ENCODE assay signal across 15 cellular contexts in the genomic region with DNA sequence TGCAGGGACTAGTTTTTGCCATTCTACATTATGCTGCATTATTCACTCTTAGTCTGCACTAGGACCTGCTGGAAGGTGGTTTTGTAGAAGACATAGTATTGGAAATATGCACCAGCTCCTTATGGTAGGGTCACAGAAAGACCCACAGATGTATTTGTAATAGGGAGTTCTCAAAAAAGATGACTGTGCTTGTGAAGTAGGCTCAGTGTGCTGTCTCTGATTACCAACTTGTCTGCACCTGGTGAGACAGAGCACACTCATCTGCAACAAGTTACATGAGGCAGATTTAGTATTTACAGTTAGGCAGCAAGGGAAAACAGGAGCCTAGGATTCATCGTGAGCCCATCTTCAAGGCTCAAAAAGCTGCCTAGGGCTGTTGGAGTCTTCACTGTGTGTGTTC. TPM values are rescaled to one million over a fixed set of nuclear protein-coding genes. Genes with fewer than 3 reads are reported as not detected.
DNase-seq lines count a peak whose midpoint lies in the region; ATAC-seq, FAIRE-seq and TF ChIP-seq lines count a peak whose summit lies in the region.
"Had no signal": no experiment of that assay in that cellular context is flagged by ENCODE, and none has a peak within 500 bp of the region (broad histone marks: within the 10 kb centered on the region; RNA-seq: fewer than 3 reads in every experiment).

No MANE protein-coding gene starts in this region.

- H3K27me3 Mint-ChIP-seq in activated CD4-positive, alpha-beta T cell treated with anti-CD3 and anti-CD28 coated beads, Interleukin-2, amount 10 ng/mL, durations not matched to agents 7 days and 5 days, result no peaks in the 10 kb centered on the region
- no peaks in the 10 kb centered on the region for H3K27me3 Mint-ChIP-seq in activated CD4-positive, alpha-beta T cell treated with anti-CD3 and anti-CD28 coated beads for 36 hours
- no peaks in the 10 kb centered on the region for H3K27me3 Mint-ChIP-seq in osteocyte (ENCODE audit: unreplicated experiment)
- H3K27me3 Mint-ChIP-seq: CD4-positive, CD25-positive, alpha-beta regulatory T cell had no signal

- no peak overlapping the region for H3K4me3 Mint-ChIP-seq in activated CD4-positive, alpha-beta T cell treated with anti-CD3 and anti-CD28 coated beads, Interleukin-2, amount 10 ng/mL, durations not matched to agents 7 days and 5 days
- no peak overlapping the region for H3K4me3 Mint-ChIP-seq in activated CD4-positive, alpha-beta T cell treated with anti-CD3 and anti-CD28 coated beads for 36 hours
- H3K4me3 Mint-ChIP-seq in osteocyte (ENCODE audit: unreplicated experiment), result no peak overlapping the region
- H3K4me3 Mint-ChIP-seq: CD4-positive, CD25-positive, alpha-beta regulatory T cell had no signal

- H3K9me3 Mint-ChIP-seq in activated CD4-positive, alpha-beta T cell treated with anti-CD3 and anti-CD28 coated beads, Interleukin-2, amount 10 ng/mL, durations not matched to agents 7 days and 5 days, result no peaks in the 10 kb centered on the region
- no peaks in the 10 kb centered on the region for H3K9me3 Mint-ChIP-seq in activated CD4-positive, alpha-beta T cell treated with anti-CD3 and anti-CD28 coated beads for 36 hours (ENCODE audit: low read depth)
- H3K9me3 Mint-ChIP-seq in osteocyte (ENCODE audit: unreplicated experiment), result no peaks in the 10 kb centered on the region
- H3K9me3 Mint-ChIP-seq: CD4-positive, CD25-positive, alpha-beta regulatory T cell had no signal

- ATAC-seq in activated CD4-positive, alpha-beta T cell treated with anti-CD3 and anti-CD28 coated beads for 36 hours, result no peak
- no peak for ATAC-seq in omental fat pad (ENCODE audit: low FRiP score)
- ATAC-seq: HCT116 had no signal

- CTCF ChIA-PET in activated CD4-positive, alpha-beta T cell treated with anti-CD3 and anti-CD28 coated beads, Interleukin-2, amount 10 ng/mL, durations not matched to agents 7 days and 5 days (lab: Charles Lee), result interaction anchor here (1.3 kb wide), 1 partner anchor 117 kb away, joined by 3 read pairs; no protein-coding TSS in a partner anchor
- CTCF ChIA-PET in activated CD4-positive, alpha-beta T cell treated with anti-CD3 and anti-CD28 coated beads for 36 hours (lab: Charles Lee), result interaction anchor here (0.7 kb wide), 1 partner anchor 37 kb away, joined by 3 read pairs; no protein-coding TSS in a partner anchor

- H3K4me3 ChIP-seq in bronchial epithelial cell (ENCODE audit: low read depth, low read length) (no peak overlapping the region), iPS-20b (ENCODE audit: low read length) (no peak overlapping the region)
- H3K4me3 ChIP-seq: BLaER1 treated with 17β-estradiol and CSF1 and Interleukin-3, amounts not matched to agents 10 nM and 100 nM had no signal

- H3K36me3 Mint-ChIP-seq in activated CD4-positive, alpha-beta T cell treated with anti-CD3 and anti-CD28 coated beads, Interleukin-2, amount 10 ng/mL, durations not matched to agents 7 days and 5 days (ENCODE audit: low read depth), result peaks cover 37% of the 10 kb centered on the region
- H3K36me3 Mint-ChIP-seq in activated CD4-positive, alpha-beta T cell treated with anti-CD3 and anti-CD28 coated beads for 36 hours (ENCODE audit: low read depth), result peaks cover 49% of the 10 kb centered on the region
- H3K36me3 Mint-ChIP-seq in osteocyte (ENCODE audit: unreplicated experiment), result peaks cover 23% of the 10 kb centered on the region

- no peak for DNase-seq in activated CD4-positive, alpha-beta T cell treated with anti-CD3 and anti-CD28 coated beads, Interleukin-2, amount 10 ng/mL, durations not matched to agents 7 days and 5 days
- DNase-seq in activated CD4-positive, alpha-beta T cell treated with anti-CD3 and anti-CD28 coated beads for 36 hours, result no peak
- DNase-seq in bronchial epithelial cell (ENCODE audit: low read depth) (peak; percentile 62), osteocyte (ENCODE audit: extremely low spot score, unreplicated experiment) (no peak), NCI-H510A treated with DMSO at 0.1 percent for 48 hours (lab: John Stamatoyannopoulos, UW) (no peak), omental fat pad (ENCODE audit: low spot score) (no peak)
- DNase-seq: 8988T; AML-193; CD4-positive, CD25-positive, alpha-beta regulatory T cell; DMS53; GF-D8 had no signal

- H3K4me1 Mint-ChIP-seq in activated CD4-positive, alpha-beta T cell treated with anti-CD3 and anti-CD28 coated beads, Interleukin-2, amount 10 ng/mL, durations not matched to agents 7 days and 5 days, result peaks cover 10% of the 10 kb centered on the region
- peaks cover 37% of the 10 kb centered on the region for H3K4me1 Mint-ChIP-seq in activated CD4-positive, alpha-beta T cell treated with anti-CD3 and anti-CD28 coated beads for 36 hours
- peaks cover 18% of the 10 kb centered on the region for H3K4me1 Mint-ChIP-seq in osteocyte (ENCODE audit: unreplicated experiment)

- H3K36me3 ChIP-seq in bronchial epithelial cell (ENCODE audit: control insufficient read depth, insufficient read depth, low read length) (peaks cover 6% of the 10 kb centered on the region), iPS-20b (ENCODE audit: insufficient read depth, low read depth, low read length) (0 out of 2 replicates have a peak, but pooled peaks cover 5% of the 10 kb centered on the region)

- H3K9ac ChIP-seq in iPS-20b (ENCODE audit: low read depth, low read length), result 0 out of 2 replicates have a peak overlapping the region, but pooled peaks have one; percentile 34
- H3K9ac ChIP-seq: BLaER1 treated with 17β-estradiol and CSF1 and Interleukin-3, amounts not matched to agents 10 nM and 100 nM had no signal

- H3K4me1 ChIP-seq in iPS-20b (ENCODE audit: insufficient read depth, low read length), result peaks cover 38% of the 10 kb centered on the region; the same call in 1 of the 2 replicates
- H3K4me1 ChIP-seq: BLaER1 treated with 17β-estradiol and CSF1 and Interleukin-3, amounts not matched to agents 10 nM and 100 nM had no signal

- intact Hi-C loops in activated CD4-positive, alpha-beta T cell treated with anti-CD3 and anti-CD28 coated beads for 36 hours (cut with DNase I, micrococcal nuclease), result no loop called here

- TF ChIP-seq CTCF in bronchial epithelial cell (IDR thresholded peaks at IDR 0.05; ENCODE audit: insufficient read depth, low read length, severe bottlenecking) (no peak), osteocyte (IDR thresholded peaks at IDR 0.05) (no peak), omental fat pad (IDR thresholded peaks at IDR 0.05) (no peak)

- POLR2A ChIA-PET in activated CD4-positive, alpha-beta T cell treated with anti-CD3 and anti-CD28 coated beads, Interleukin-2, amount 10 ng/mL, durations not matched to agents 7 days and 5 days (lab: Charles Lee), result no interaction called here
- POLR2A ChIA-PET in activated CD4-positive, alpha-beta T cell treated with anti-CD3 and anti-CD28 coated beads for 36 hours (lab: Charles Lee), result no interaction called here

- FAIRE-seq in bronchial epithelial cell (lab: Jason Lieb, UNC), result peak; percentile 55
- FAIRE-seq: GM19239 had no signal

- no peaks in the 10 kb centered on the region for H3K27me3 ChIP-seq in bronchial epithelial cell (ENCODE audit: control insufficient read depth, insufficient read depth, low read length)
- no peaks in the 10 kb centered on the region for H3K27me3 ChIP-seq in iPS-20b (ENCODE audit: insufficient read depth, low read length)
- H3K27me3 ChIP-seq: BLaER1 treated with 17β-estradiol and CSF1 and Interleukin-3, amounts not matched to agents 10 nM and 100 nM had no signal

- peak overlapping the region; percentile 15 for H3K27ac Mint-ChIP-seq in activated CD4-positive, alpha-beta T cell treated with anti-CD3 and anti-CD28 coated beads, Interleukin-2, amount 10 ng/mL, durations not matched to agents 7 days and 5 days
- H3K27ac Mint-ChIP-seq in activated CD4-positive, alpha-beta T cell treated with anti-CD3 and anti-CD28 coated beads for 36 hours, result no peak overlapping the region
- no peak overlapping the region for H3K27ac Mint-ChIP-seq in osteocyte (ENCODE audit: unreplicated experiment)

- H3K9me3 ChIP-seq in iPS-20b (ENCODE audit: insufficient read depth, low read depth, low read length), result no peaks in the 10 kb centered on the region
- H3K9me3 ChIP-seq: BLaER1 treated with 17β-estradiol and CSF1 and Interleukin-3, amounts not matched to agents 10 nM and 100 nM had no signal

- H3K27ac ChIP-seq in iPS-20b (ENCODE audit: low read length), result no peak overlapping the region
- H3K27ac ChIP-seq: BLaER1 treated with 17β-estradiol and CSF1 and Interleukin-3, amounts not matched to agents 10 nM and 100 nM had no signal

RNA-seq across cellular contexts. Expression of a gene that starts 29.4 kb away (rescaled TPM):
- total RNA-seq in activated CD4-positive, alpha-beta T cell treated with anti-CD3 and anti-CD28 coated beads, Interleukin-2, amount 10 ng/mL, durations not matched to agents 7 days and 5 days, result 10 to 100 TPM; 35.5 to 45.9 TPM
- 10 to 100 TPM; 38.1 to 49.0 TPM for total RNA-seq in activated CD4-positive, alpha-beta T cell treated with anti-CD3 and anti-CD28 coated beads for 36 hours
- 29.7 and 32.0 TPM in 2 replicates for total RNA-seq in bronchial epithelial cell
- 27.7 and 32.7 TPM in 2 replicates for total RNA-seq in osteocyte
- total RNA-seq in omental fat pad, result 10 to 100 TPM; 12.1 to 21.6 (median 19.3) TPM
